Comparison of ENCODE assay signal across 8 cellular contexts in genomic region chr5:150656191-150657132, GRCh38. TPM values are rescaled to one million over a fixed set of nuclear protein-coding genes. Genes with fewer than 3 reads are reported as not detected.
DNase-seq lines count a peak whose midpoint lies in the region; ATAC-seq, FAIRE-seq and TF ChIP-seq lines count a peak whose summit lies in the region.

No MANE protein-coding gene starts in this region.

- TF ChIP-seq POLR2A in Raji (IDR thresholded peaks at IDR 0.05; ENCODE audit: insufficient read depth, low read depth, low read length): peak; percentile 69

- intact Hi-C loops in Right ventricle myocardium superior (cut with DNase I): loop anchor here (2.0 to 5.0 kb wide), 2 partner anchors 69 to 94 kb away; no protein-coding TSS in a partner anchor

- TF ChIP-seq CTCF in D721Med (IDR thresholded peaks at IDR 0.05; ENCODE audit: insufficient read depth, missing control alignments): peak; percentile 57

- no peak for TF ChIP-seq EP300 in Ishikawa (IDR thresholded peaks at IDR 0.05; ENCODE audit: borderline replicate concordance)

- ATAC-seq in GM21390 (IDR thresholded peaks at IDR 0.05; ENCODE audit: unreplicated experiment) (peak; percentile 79), Right ventricle myocardium superior (ENCODE audit: poor library complexity) (peak; percentile 76)

- DNase-seq in D721Med (ENCODE audit: insufficient read length, low spot score): peak; percentile 94
- DNase-seq in activated gamma-delta T cell treated with anti-CD3 and anti-CD28 coated beads, Interleukin-2, amount 50 U/mL, for 16 hours (ENCODE audit: low read depth): peak; percentile 57
- peak; percentile 85 for DNase-seq in Right ventricle myocardium superior
- peak; percentile 45 for DNase-seq in pons (ENCODE audit: low spot score)
- peak; percentile 76 for DNase-seq in ureter (ENCODE audit: low spot score)

- TF ChIP-seq RAD21 in Ishikawa (IDR thresholded peaks at IDR 0.05; ENCODE audit: low read depth): peak; percentile 83

- FAIRE-seq in D721Med (lab: Jason Lieb, UNC): no peak

TF ChIP-seq in Ishikawa, 13 proteins besides CTCF, POLR2A, EP300 and RAD21:
- TF ChIP-seq NFIC (IDR thresholded peaks at IDR 0.05): no peak; the same call in 1 of the 2 replicates
- TF ChIP-seq FOXM1 (IDR thresholded peaks at IDR 0.05; ENCODE audit: borderline replicate concordance, low read depth): no peak
- peak; percentile 27 for TF ChIP-seq EGR1 (IDR thresholded peaks at IDR 0.05)
- no peak for TF ChIP-seq USF1 (IDR thresholded peaks at IDR 0.05)
- no peak; the same call in 1 of the 2 replicates for TF ChIP-seq TEAD4 (IDR thresholded peaks at IDR 0.05)
- no peak for TF ChIP-seq CEBPB (IDR thresholded peaks at IDR 0.05)
- TF ChIP-seq YY1 (IDR thresholded peaks at IDR 0.05; ENCODE audit: low read depth): 0 out of 2 replicates have a peak, but pooled peaks have one; percentile 14
- peak; percentile 81; the same call in 1 of the 2 replicates for TF ChIP-seq ZBTB7A (IDR thresholded peaks at IDR 0.05; ENCODE audit: low read depth)
- TF ChIP-seq REST (IDR thresholded peaks at IDR 0.05; ENCODE audit: low read depth): no peak
- peak; percentile 47 for TF ChIP-seq MAX (IDR thresholded peaks at IDR 0.05)
- TF ChIP-seq CREB1 (IDR thresholded peaks at IDR 0.05; ENCODE audit: low read depth): no peak
- TF ChIP-seq TAF1 (IDR thresholded peaks at IDR 0.05; ENCODE audit: low read depth): peak; percentile 55; the same call in 1 of the 2 replicates
- TF ChIP-seq TCF12 (IDR thresholded peaks at IDR 0.05; ENCODE audit: low read depth): peak; percentile 64; the same call in 1 of the 2 replicates

RNA-seq across cellular contexts. Expression of gene MYOZ3, which starts 4.6 kb away (rescaled TPM):
- total RNA-seq in Right ventricle myocardium superior (4.0 TPM), ureter (2.6 TPM)

RNA-seq across cellular contexts. Expression of gene SYNPO, which starts 16.0 kb away (rescaled TPM):
- total RNA-seq in Right ventricle myocardium superior (645 TPM), ureter (73.9 TPM)

RNA-seq across cellular contexts. Expression of gene RBM22, which starts 44.4 kb away (rescaled TPM):
- total RNA-seq in Right ventricle myocardium superior (26.9 TPM), ureter (44.6 TPM)

Comparison
In these comparisons a context has a peak if more than half of its experiments do, and no peak if none do; other contexts are left out.
1. Peak in every context shown above with its lines: DNase-seq and ATAC-seq.